Comparison of ENCODE assay signal across 29 cellular contexts in genomic region chr6:938271-939046, GRCh38.
"Had no signal": no experiment of that assay in that cellular context is flagged by ENCODE, and none has a peak within 500 bp of the region (broad histone marks: within the 10 kb centered on the region; RNA-seq: fewer than 3 reads in every experiment).

No MANE protein-coding gene starts in this region.

- FAIRE-seq: keratinocyte had no signal

- H3K27ac ChIP-seq: ascending aorta, coronary artery, dorsolateral prefrontal cortex, right atrium auricular region, spleen, testis, uterus had no signal

- H3K9me3 ChIP-seq: ascending aorta, right atrium auricular region, testis, uterus had no signal

- ATAC-seq: activated CD4-positive, CD25-positive, alpha-beta regulatory T cell treated with anti-CD3 and anti-CD28 coated beads, Interleukin-2, amount 50 U/mL, for 24 hours; left colon; stimulated activated naive CD8-positive, alpha-beta T cell treated with anti-CD3 and anti-CD28 coated beads, Interleukin-15, Interleukin-2, amounts not matched to agents 100 U/mL and 50 U/mL, for 24 hours had no signal

- H3K27ac Mint-ChIP-seq: activated naive CD4-positive, alpha-beta T cell treated with anti-CD3 and anti-CD28 coated beads, Interleukin-2, amount 10 ng/mL, durations not matched to agents 7 days and 5 days; activated naive CD8-positive, alpha-beta T cell treated with anti-CD3 and anti-CD28 coated beads, Interleukin-2, amount 10 ng/mL, durations not matched to agents 7 days and 5 days; activated T-cell treated with anti-CD3 and anti-CD28 coated beads, Interleukin-2, amount 50 U/mL, for 24 hours; brain; mesothelial cell of epicardium; T-helper 2 cell treated with Interferon-gamma antibody and Interleukin-4, amounts not matched to agents 5 μg/mL and 100 μg/mL, for 36 hours; type B pancreatic cell had no signal

- H3K36me3 ChIP-seq: ascending aorta, right atrium auricular region, spleen, uterus had no signal

- DNase-seq: activated CD4-positive, alpha-beta T cell treated with anti-CD3 and anti-CD28 coated beads for 48 hours; activated CD4-positive, alpha-beta T cell treated with anti-CD3 and anti-CD28 coated beads, Interleukin-2, amount 50 U/mL, for 48 hours; activated CD8-positive, alpha-beta memory T cell treated with anti-CD3 and anti-CD28 coated beads, Interleukin-2, amount 50 U/mL, for 4 hours; activated gamma-delta T cell; activated naive CD4-positive, alpha-beta T cell treated with anti-CD3 and anti-CD28 coated beads, Interleukin-2, amount 10 ng/mL, durations not matched to agents 7 days and 5 days; activated naive CD8-positive, alpha-beta T cell treated with anti-CD3 and anti-CD28 coated beads, Interleukin-2, amount 10 ng/mL, durations not matched to agents 7 days and 5 days; activated T-cell treated with anti-CD3 and anti-CD28 coated beads, Interleukin-2, amount 50 U/mL, for 24 hours; dorsolateral prefrontal cortex; effector memory CD4-positive, alpha-beta T cell; erythroblast; hypothalamus; left colon; naive B cell; occipital lobe; spleen; stimulated activated naive CD8-positive, alpha-beta T cell treated with anti-CD3 and anti-CD28 coated beads, Interleukin-15, Interleukin-2, amounts not matched to agents 100 U/mL and 50 U/mL, for 24 hours; T-helper 1 cell; testis; uterus had no signal

- H3K4me1 Mint-ChIP-seq: activated naive CD4-positive, alpha-beta T cell treated with anti-CD3 and anti-CD28 coated beads, Interleukin-2, amount 10 ng/mL, durations not matched to agents 7 days and 5 days; activated naive CD8-positive, alpha-beta T cell treated with anti-CD3 and anti-CD28 coated beads, Interleukin-2, amount 10 ng/mL, durations not matched to agents 7 days and 5 days; brain; mesothelial cell of epicardium; naive B cell; neural crest cell had no signal

- H3K4me3 ChIP-seq: ascending aorta, coronary artery, dorsolateral prefrontal cortex, right atrium auricular region, spleen, testis, uterus had no signal

- H3K9me3 Mint-ChIP-seq: activated naive CD4-positive, alpha-beta T cell treated with anti-CD3 and anti-CD28 coated beads, Interleukin-2, amount 10 ng/mL, durations not matched to agents 7 days and 5 days; activated naive CD8-positive, alpha-beta T cell treated with anti-CD3 and anti-CD28 coated beads, Interleukin-2, amount 10 ng/mL, durations not matched to agents 7 days and 5 days; activated T-cell treated with anti-CD3 and anti-CD28 coated beads, Interleukin-2, amount 50 U/mL, for 24 hours; mesothelial cell of epicardium; neural crest cell; T-helper 2 cell treated with Interferon-gamma antibody and Interleukin-4, amounts not matched to agents 5 μg/mL and 100 μg/mL, for 36 hours; type B pancreatic cell had no signal

- H3K27me3 ChIP-seq: ascending aorta, right atrium auricular region, testis, uterus had no signal

- H3K4me1 ChIP-seq: ascending aorta, right atrium auricular region, spleen, testis, uterus had no signal

- H3K4me3 Mint-ChIP-seq: activated naive CD4-positive, alpha-beta T cell treated with anti-CD3 and anti-CD28 coated beads, Interleukin-2, amount 10 ng/mL, durations not matched to agents 7 days and 5 days; activated naive CD8-positive, alpha-beta T cell treated with anti-CD3 and anti-CD28 coated beads, Interleukin-2, amount 10 ng/mL, durations not matched to agents 7 days and 5 days; activated T-cell treated with anti-CD3 and anti-CD28 coated beads, Interleukin-2, amount 50 U/mL, for 24 hours; brain; mesothelial cell of epicardium; naive B cell; neural crest cell; T-helper 2 cell treated with Interferon-gamma antibody and Interleukin-4, amounts not matched to agents 5 μg/mL and 100 μg/mL, for 36 hours; type B pancreatic cell had no signal

- H3K36me3 Mint-ChIP-seq: activated naive CD4-positive, alpha-beta T cell treated with anti-CD3 and anti-CD28 coated beads, Interleukin-2, amount 10 ng/mL, durations not matched to agents 7 days and 5 days; activated naive CD8-positive, alpha-beta T cell treated with anti-CD3 and anti-CD28 coated beads, Interleukin-2, amount 10 ng/mL, durations not matched to agents 7 days and 5 days; brain; mesothelial cell of epicardium; naive B cell; type B pancreatic cell had no signal
